Comparison of ENCODE assay signal across 8 cellular contexts in genomic region chr7:33108931-33109757, GRCh38. TPM values are rescaled to one million over a fixed set of nuclear protein-coding genes. Genes with fewer than 3 reads are reported as not detected.
A peak's percentile ranks its signal among the peaks of the same experiment; 100 is the strongest.
DNase-seq lines count a peak whose midpoint lies in the region; ATAC-seq and TF ChIP-seq lines count a peak whose summit lies in the region.

A gene with protein sequence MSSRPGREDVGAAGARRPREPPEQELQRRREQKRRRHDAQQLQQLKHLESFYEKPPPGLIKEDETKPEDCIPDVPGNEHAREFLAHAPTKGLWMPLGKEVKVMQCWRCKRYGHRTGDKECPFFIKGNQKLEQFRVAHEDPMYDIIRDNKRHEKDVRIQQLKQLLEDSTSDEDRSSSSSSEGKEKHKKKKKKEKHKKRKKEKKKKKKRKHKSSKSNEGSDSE (minus strand): TSS chr7:33109404. CDS start chr7:33109372, 32 bp downstream.

- H3K4me1 Mint-ChIP-seq in CD4-positive, CD25-positive, alpha-beta regulatory T cell = peaks cover 28 to 51% (median 35%) of the 10 kb centered on the region in 4 donors
- peaks cover 29% of the 10 kb centered on the region for H3K4me1 Mint-ChIP-seq in activated CD8-positive, alpha-beta T cell treated with anti-CD3 and anti-CD28 coated beads, Interleukin-2, amount 10 ng/mL, durations not matched to agents 7 days and 5 days (ENCODE audit: low read depth)
- H3K4me1 Mint-ChIP-seq in effector memory CD8-positive, alpha-beta T cell (ENCODE audit: low read depth in 2 of 2) = peaks cover 20 to 28% of the 10 kb centered on the region in 2 donors
- H3K4me1 Mint-ChIP-seq in mesothelial cell of epicardium = peaks cover 21% of the 10 kb centered on the region

- H3K4me1 ChIP-seq in CD4-positive, CD25-positive, alpha-beta regulatory T cell (ENCODE audit: control insufficient read depth, insufficient read depth, low read length, poor library complexity, severe bottlenecking) = peaks cover 31% of the 10 kb centered on the region

- peak; percentile 53 for TF ChIP-seq CTCF in mesothelial cell of epicardium (IDR thresholded peaks at IDR 0.05; ENCODE audit: unreplicated experiment)

- H3K9me3 ChIP-seq in CD4-positive, CD25-positive, alpha-beta regulatory T cell (ENCODE audit: control insufficient read depth in 2 of 2, low read length in 2 of 2) = no peaks in the 10 kb centered on the region

- peaks cover 13% of the 10 kb centered on the region for H3K27me3 ChIP-seq in CD4-positive, CD25-positive, alpha-beta regulatory T cell (ENCODE audit: control insufficient read depth, insufficient read depth, low read length)

- H3K27ac Mint-ChIP-seq in CD4-positive, CD25-positive, alpha-beta regulatory T cell = peak within 1 kb of the TSS; percentile 40 to 70 (median 59)
- peak within 1 kb of the TSS; percentile 66 for H3K27ac Mint-ChIP-seq in activated CD8-positive, alpha-beta T cell treated with anti-CD3 and anti-CD28 coated beads, Interleukin-2, amount 10 ng/mL, durations not matched to agents 7 days and 5 days
- H3K27ac Mint-ChIP-seq in effector memory CD8-positive, alpha-beta T cell = peak within 1 kb of the TSS; percentile 68 to 82
- peak within 1 kb of the TSS; percentile 84 for H3K27ac Mint-ChIP-seq in mesothelial cell of epicardium

- H3K36me3 ChIP-seq in CD4-positive, CD25-positive, alpha-beta regulatory T cell (ENCODE audit: control insufficient read depth, insufficient read depth, low read length) = peaks cover 3% of the 10 kb centered on the region

- peak within 1 kb of the TSS; percentile 82 to 97 (median 90) for H3K4me3 Mint-ChIP-seq in CD4-positive, CD25-positive, alpha-beta regulatory T cell
- H3K4me3 Mint-ChIP-seq in activated CD8-positive, alpha-beta T cell treated with anti-CD3 and anti-CD28 coated beads, Interleukin-2, amount 10 ng/mL, durations not matched to agents 7 days and 5 days = peak within 1 kb of the TSS; percentile 87
- peak within 1 kb of the TSS; percentile 81 to 86 for H3K4me3 Mint-ChIP-seq in effector memory CD8-positive, alpha-beta T cell
- peak within 1 kb of the TSS; percentile 86 for H3K4me3 Mint-ChIP-seq in mesothelial cell of epicardium

- peaks cover 5% of the 10 kb centered on the region for H3K36me3 Mint-ChIP-seq in CD4-positive, CD25-positive, alpha-beta regulatory T cell
- H3K36me3 Mint-ChIP-seq in activated CD8-positive, alpha-beta T cell treated with anti-CD3 and anti-CD28 coated beads, Interleukin-2, amount 10 ng/mL, durations not matched to agents 7 days and 5 days (ENCODE audit: low read depth) = no peaks in the 10 kb centered on the region
- H3K36me3 Mint-ChIP-seq in effector memory CD8-positive, alpha-beta T cell (ENCODE audit: insufficient read depth) = no peaks in the 10 kb centered on the region
- H3K36me3 Mint-ChIP-seq in mesothelial cell of epicardium = no peaks in the 10 kb centered on the region

- ATAC-seq in CD4-positive, CD25-positive, alpha-beta regulatory T cell (ENCODE audit: low read depth in 2 of 2) = peak; percentile 90 to 93
- ATAC-seq in GM19328 (IDR thresholded peaks at IDR 0.05; ENCODE audit: unreplicated experiment) (peak; percentile 89), HG03460 (IDR thresholded peaks at IDR 0.05; ENCODE audit: unreplicated experiment) (peak; percentile 78)
- peak; percentile 94 for ATAC-seq in activated CD8-positive, alpha-beta T cell treated with anti-CD3 and anti-CD28 coated beads, Interleukin-2, amount 10 ng/mL, durations not matched to agents 7 days and 5 days
- ATAC-seq in effector memory CD8-positive, alpha-beta T cell (replicated peaks) = peak; percentile 87

- peak within 1 kb of the TSS; percentile 93 for H3K4me3 ChIP-seq in CD4-positive, CD25-positive, alpha-beta regulatory T cell (ENCODE audit: low read depth, low read length)

- peaks cover 25% of the 10 kb centered on the region for H3K27me3 Mint-ChIP-seq in CD4-positive, CD25-positive, alpha-beta regulatory T cell
- H3K27me3 Mint-ChIP-seq in activated CD8-positive, alpha-beta T cell treated with anti-CD3 and anti-CD28 coated beads, Interleukin-2, amount 10 ng/mL, durations not matched to agents 7 days and 5 days (ENCODE audit: low read depth) = peaks cover 18% of the 10 kb centered on the region
- peaks cover 17 to 33% of the 10 kb centered on the region in 2 donors for H3K27me3 Mint-ChIP-seq in effector memory CD8-positive, alpha-beta T cell
- H3K27me3 Mint-ChIP-seq in mesothelial cell of epicardium (ENCODE audit: low read depth) = peaks cover 13% of the 10 kb centered on the region

- POLR2A ChIA-PET in activated CD8-positive, alpha-beta T cell treated with anti-CD3 and anti-CD28 coated beads, Interleukin-2, amount 10 ng/mL, durations not matched to agents 7 days and 5 days (lab: Charles Lee) = interaction anchor here (0.6 to 2.4 kb wide), 7 partner anchors 21 to 263 kb away, joined by 3 to 14 read pairs (median 4); partner anchors contain the start of genes KBTBD2 and NT5C3A

- CTCF ChIA-PET in activated CD8-positive, alpha-beta T cell treated with anti-CD3 and anti-CD28 coated beads, Interleukin-2, amount 10 ng/mL, durations not matched to agents 7 days and 5 days (lab: Charles Lee) = interaction anchor here (0.6 to 4.4 kb wide), 42 partner anchors 8 to 619 kb away, joined by 3 to 80 read pairs (median 6); partner anchors contain the start of genes BBS9, KBTBD2, LSM5 and NT5C3A

- peak; percentile 69 to 81 (median 76) for DNase-seq in CD4-positive, CD25-positive, alpha-beta regulatory T cell
- DNase-seq in NCI-H82 (lab: John Stamatoyannopoulos, UW) = peak; percentile 90
- peak; percentile 78 for DNase-seq in activated CD8-positive, alpha-beta T cell treated with anti-CD3 and anti-CD28 coated beads, Interleukin-2, amount 10 ng/mL, durations not matched to agents 7 days and 5 days
- peak; percentile 66 to 76 (median 73) for DNase-seq in effector memory CD8-positive, alpha-beta T cell
- DNase-seq in mesothelial cell of epicardium (ENCODE audit: low spot score in 2 of 2, unreplicated experiment in 2 of 2) = peak; percentile 61 to 86
- peak; percentile 43 to 62 for DNase-seq in stimulated activated CD8-positive, alpha-beta memory T cell treated with anti-CD3 and anti-CD28 coated beads, Interleukin-15, amount 100 ng/mL, for 4 hours (ENCODE audit: low read depth in 2 of 2)

- no peaks in the 10 kb centered on the region for H3K9me3 Mint-ChIP-seq in CD4-positive, CD25-positive, alpha-beta regulatory T cell
- no peaks in the 10 kb centered on the region for H3K9me3 Mint-ChIP-seq in activated CD8-positive, alpha-beta T cell treated with anti-CD3 and anti-CD28 coated beads, Interleukin-2, amount 10 ng/mL, durations not matched to agents 7 days and 5 days (ENCODE audit: insufficient read depth)
- H3K9me3 Mint-ChIP-seq in effector memory CD8-positive, alpha-beta T cell = no peaks in the 10 kb centered on the region
- H3K9me3 Mint-ChIP-seq in mesothelial cell of epicardium = no peaks in the 10 kb centered on the region

- peak within 1 kb of the TSS; percentile 66 for H3K27ac ChIP-seq in CD4-positive, CD25-positive, alpha-beta regulatory T cell (ENCODE audit: insufficient read depth, low read length, poor library complexity, severe bottlenecking)

RNA-seq across cellular contexts. Expression of the gene that starts here (rescaled TPM):
- 14.3 TPM for total RNA-seq in CD4-positive, CD25-positive, alpha-beta regulatory T cell
- 10 to 100 TPM; 18.7 to 26.2 (median 21.5) TPM for polyA plus RNA-seq in CD4-positive, CD25-positive, alpha-beta regulatory T cell
- 10 to 100 TPM in 1 of 2 experiments, 1 to 10 TPM in 1; 9.6 to 11.8 TPM for total RNA-seq in activated CD8-positive, alpha-beta T cell treated with anti-CD3 and anti-CD28 coated beads, Interleukin-2, amount 10 ng/mL, durations not matched to agents 7 days and 5 days
- total RNA-seq in mesothelial cell of epicardium = 17.5 to 20.5 TPM (median 20.3 TPM) in 3 replicates

Comparison
In these comparisons a context has a peak if more than half of its experiments do, and no peak if none do; other contexts are left out.
1. Peak in every context shown above with its lines: DNase-seq, ATAC-seq, H3K4me3 ChIP-seq and H3K27ac ChIP-seq.